ENCODE assay signal across 8 cellular contexts in the genomic region with DNA sequence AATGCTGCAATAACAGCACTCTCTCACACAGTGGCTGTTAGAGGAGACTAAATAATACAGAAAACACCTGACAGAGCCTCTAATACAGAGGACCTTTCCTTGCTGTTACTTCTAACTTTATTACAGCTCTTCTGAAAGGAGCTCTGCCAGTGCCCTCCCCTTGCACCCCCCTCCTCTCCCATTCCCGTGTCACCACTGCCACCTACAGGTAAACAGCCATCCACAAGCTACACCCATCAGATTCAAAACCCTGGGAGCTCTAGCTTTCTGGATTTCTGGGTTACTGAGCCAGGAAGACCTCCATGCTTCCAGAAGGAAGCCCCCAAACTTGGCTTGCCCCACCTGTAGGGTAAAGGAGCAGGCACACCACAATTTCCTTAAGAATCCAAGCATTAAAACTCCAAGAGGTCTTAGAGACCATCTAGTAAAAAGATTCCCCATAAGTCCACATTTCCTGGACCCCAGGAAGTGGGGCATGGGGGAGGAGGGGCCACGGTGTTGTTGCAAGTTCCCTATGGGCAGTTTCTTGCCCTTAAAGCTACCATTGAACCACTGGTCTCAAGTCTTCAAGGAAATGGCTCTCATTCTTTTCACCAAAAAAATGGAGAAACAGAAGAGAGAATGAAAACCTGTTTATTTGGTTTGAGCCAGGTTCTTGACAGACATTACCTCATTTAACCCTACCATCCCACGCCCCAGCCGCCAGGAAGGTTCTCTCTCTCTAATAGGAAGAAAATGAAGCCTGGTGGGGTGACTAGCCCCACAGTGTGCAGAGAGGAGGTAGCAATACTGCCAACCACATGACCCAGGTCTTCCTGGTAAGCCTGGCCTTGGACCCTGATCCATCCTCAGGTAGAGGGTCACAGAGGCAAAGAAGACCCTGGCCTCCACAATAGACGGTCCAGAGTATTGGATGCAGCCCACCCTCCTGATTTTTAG. TPM values are rescaled to one million over a fixed set of nuclear protein-coding genes. Genes with fewer than 3 reads are reported as not detected.
A peak's percentile ranks its signal among the peaks of the same experiment; 100 is the strongest.
DNase-seq lines count a peak whose midpoint lies in the region; ATAC-seq and TF ChIP-seq lines count a peak whose summit lies in the region.

No MANE protein-coding gene starts in this region.

- CTCF ChIA-PET in activated CD4-positive, alpha-beta memory T cell treated with anti-CD3 and anti-CD28 coated beads, Interleukin-2, amount 10 ng/mL, durations not matched to agents 7 days and 5 days (lab: Charles Lee): interaction anchor here (0.6 to 3.0 kb wide), 35 partner anchors 9 to 422 kb away, joined by 3 to 18 read pairs (median 4); partner anchors contain the start of genes DRC3, RAI1 and TOM1L2

- H3K9me3 Mint-ChIP-seq in activated CD4-positive, alpha-beta memory T cell treated with anti-CD3 and anti-CD28 coated beads, Interleukin-2, amount 10 ng/mL, durations not matched to agents 7 days and 5 days: no peaks in the 10 kb centered on the region

- peaks cover 11% of the 10 kb centered on the region for H3K4me1 Mint-ChIP-seq in activated CD4-positive, alpha-beta memory T cell treated with anti-CD3 and anti-CD28 coated beads, Interleukin-2, amount 10 ng/mL, durations not matched to agents 7 days and 5 days

- TF ChIP-seq CTCF in AG10803 (conservative IDR thresholded peaks at IDR 0.05; ENCODE audit: low read length): peak; percentile 93

- POLR2A ChIA-PET in activated CD4-positive, alpha-beta memory T cell treated with anti-CD3 and anti-CD28 coated beads, Interleukin-2, amount 10 ng/mL, durations not matched to agents 7 days and 5 days (lab: Charles Lee): interaction anchor here (1.0 to 1.8 kb wide), 2 partner anchors 28 to 53 kb away, joined by 3 to 5 read pairs; partner anchors contain the start of genes DRC3 and TOM1L2

- no peaks in the 10 kb centered on the region for H3K36me3 Mint-ChIP-seq in activated CD4-positive, alpha-beta memory T cell treated with anti-CD3 and anti-CD28 coated beads, Interleukin-2, amount 10 ng/mL, durations not matched to agents 7 days and 5 days (ENCODE audit: low read depth)

- H3K27me3 Mint-ChIP-seq in activated CD4-positive, alpha-beta memory T cell treated with anti-CD3 and anti-CD28 coated beads, Interleukin-2, amount 10 ng/mL, durations not matched to agents 7 days and 5 days: no peaks in the 10 kb centered on the region

- DNase-seq in AG10803 (ENCODE audit: low read depth) (peak; percentile 77), H4 (ENCODE audit: low spot score) (peak; percentile 79), NCI-H524 treated with DMSO at 0.1 percent for 48 hours (lab: John Stamatoyannopoulos, UW) (peak; percentile 10), medulla oblongata (ENCODE audit: extremely low spot score) (peak; percentile 89)
- DNase-seq in activated CD4-positive, alpha-beta memory T cell treated with anti-CD3 and anti-CD28 coated beads, Interleukin-2, amount 10 ng/mL, durations not matched to agents 7 days and 5 days: peak; percentile 70
- peak; percentile 51 for DNase-seq in effector CD8-positive, alpha-beta T cell (lab: John Stamatoyannopoulos, UW)
- DNase-seq in stimulated activated CD8-positive, alpha-beta memory T cell treated with anti-CD3 and anti-CD28 coated beads, Interleukin-15, amount 100 ng/mL, for 48 hours (ENCODE audit: low read depth in 2 of 2): peak; percentile 22 to 26

- no peak for ATAC-seq in HG02642 (IDR thresholded peaks at IDR 0.05; ENCODE audit: poor library complexity, unreplicated experiment)

- no peak overlapping the region for H3K27ac Mint-ChIP-seq in activated CD4-positive, alpha-beta memory T cell treated with anti-CD3 and anti-CD28 coated beads, Interleukin-2, amount 10 ng/mL, durations not matched to agents 7 days and 5 days

- H3K4me3 Mint-ChIP-seq in activated CD4-positive, alpha-beta memory T cell treated with anti-CD3 and anti-CD28 coated beads, Interleukin-2, amount 10 ng/mL, durations not matched to agents 7 days and 5 days: no peak overlapping the region

- H3K4me3 ChIP-seq in AG10803 (ENCODE audit: low read length): no peak overlapping the region

RNA-seq across cellular contexts. Expression of gene TOM1L2, which starts 52.8 kb away (rescaled TPM):
- 13.2 and 13.4 TPM in 2 replicates for total RNA-seq in H4 (2014; rRNA removed; shearing (Covaris generic))
- 10 to 100 TPM; 29.3 to 30.3 TPM for total RNA-seq in activated CD4-positive, alpha-beta memory T cell treated with anti-CD3 and anti-CD28 coated beads, Interleukin-2, amount 10 ng/mL, durations not matched to agents 7 days and 5 days

RNA-seq across cellular contexts. Expression of gene DRC3, which starts 53.2 kb away (rescaled TPM):
- total RNA-seq in H4 (2014; rRNA removed; shearing (Covaris generic)): 1.4 TPM in 1 of 2 replicates, not detected in the other
- not detected for total RNA-seq in activated CD4-positive, alpha-beta memory T cell treated with anti-CD3 and anti-CD28 coated beads, Interleukin-2, amount 10 ng/mL, durations not matched to agents 7 days and 5 days

Comparison
In these comparisons a context has a peak if more than half of its experiments do, and no peak if none do; other contexts are left out.
1. DNase-seq: peak in every context shown above with its lines; median percentile 89 in medulla oblongata; 79 in H4; 77 in AG10803; 70 in activated CD4-positive, alpha-beta memory T cell treated with anti-CD3 and anti-CD28 coated beads, Interleukin-2, amount 10 ng/mL, durations not matched to agents 7 days and 5 days; 51 in effector CD8-positive, alpha-beta T cell; 24 in stimulated activated CD8-positive, alpha-beta memory T cell treated with anti-CD3 and anti-CD28 coated beads, Interleukin-15, amount 100 ng/mL, for 48 hours; 10 in NCI-H524 treated with DMSO at 0.1 percent for 48 hours.